8 cellular contexts compared by ENCODE assay signal in genomic region chr7:106736508-106737201, GRCh38.
A peak's percentile ranks its signal among the peaks of the same experiment; 100 is the strongest.
DNase-seq lines count a peak whose midpoint lies in the region; ATAC-seq and TF ChIP-seq lines count a peak whose summit lies in the region.

No MANE protein-coding gene starts in this region.

- in situ Hi-C loops in GM13976 (cut with MboI; ENCODE audit: low sequenced_read_pairs, unreplicated experiment), result loop anchor here (10.0 to 25.0 kb wide), 2 partner anchors 192 to 549 kb away; no protein-coding TSS in a partner anchor

- H3K9me3 Mint-ChIP-seq in nephron progenitor cell, result peaks cover 21% of the 10 kb centered on the region

- DNase-seq in AG10803 (ENCODE audit: low read depth) (peak; percentile 86), GM13976 (ENCODE audit: low spot score) (peak; percentile 41), NCI-H1930 (lab: John Stamatoyannopoulos, UW) (peak; percentile 26 to 43), epithelial cell of esophagus (ENCODE audit: low read depth) (peak; percentile 80), nephron progenitor cell (peak; percentile 8), substantia nigra (lab: John Stamatoyannopoulos, UW) (no peak)
- peak; percentile 24 for DNase-seq in activated CD4-positive, CD25-positive, alpha-beta regulatory T cell treated with anti-CD3 and anti-CD28 coated beads, Interleukin-2, amount 50 U/mL, for 16 hours (ENCODE audit: low read depth, low spot score)

- H3K4me3 ChIP-seq in AG10803 (ENCODE audit: low read length), result peak overlapping the region; percentile 20
- no peak overlapping the region for H3K4me3 ChIP-seq in epithelial cell of esophagus (ENCODE audit: low read length)

- H3K4me3 Mint-ChIP-seq in nephron progenitor cell, result no peak overlapping the region

- peaks cover 4% of the 10 kb centered on the region for H3K27me3 Mint-ChIP-seq in nephron progenitor cell (ENCODE audit: low read depth, poor library complexity)

- TF ChIP-seq CTCF in AG10803 (conservative IDR thresholded peaks at IDR 0.05; ENCODE audit: low read length), result peak; percentile 90
- TF ChIP-seq CTCF in GM13976 (IDR thresholded peaks at IDR 0.05; ENCODE audit: borderline replicate concordance, control extremely low read depth, extremely low read depth, insufficient read depth, missing control alignments), result peak; percentile 62
- TF ChIP-seq CTCF in epithelial cell of esophagus (IDR thresholded peaks at IDR 0.05; ENCODE audit: insufficient read depth, low read depth, low read length, missing control alignments), result peak; percentile 87
- peak; percentile 33 for TF ChIP-seq CTCF in nephron progenitor cell (IDR thresholded peaks at IDR 0.05)

- no peak overlapping the region for H3K27ac Mint-ChIP-seq in nephron progenitor cell

- H3K27ac ChIP-seq in substantia nigra (ENCODE audit: low read depth, low read length, poor library complexity, severe bottlenecking), result no peak overlapping the region

- H3K36me3 Mint-ChIP-seq in nephron progenitor cell (ENCODE audit: low read depth), result peaks cover 9% of the 10 kb centered on the region

- peaks cover 9% of the 10 kb centered on the region for H3K4me1 Mint-ChIP-seq in nephron progenitor cell

- peak; percentile 91 for ATAC-seq in HG02885 (IDR thresholded peaks at IDR 0.05; ENCODE audit: poor library complexity, unreplicated experiment)

Comparison
In these comparisons a context has a peak if more than half of its experiments do, and no peak if none do; other contexts are left out.
1. DNase-seq: peak in AG10803 (single experiment), GM13976 (single experiment), NCI-H1930 (2 of 2), activated CD4-positive, CD25-positive, alpha-beta regulatory T cell treated with anti-CD3 and anti-CD28 coated beads, Interleukin-2, amount 50 U/mL, for 16 hours (single experiment), epithelial cell of esophagus (single experiment) and nephron progenitor cell (single experiment); none in substantia nigra (0 of 49).
2. CTCF ChIP-seq: peak in every context shown above with its lines; median percentile 90 in AG10803; 87 in epithelial cell of esophagus; 62 in GM13976; 33 in nephron progenitor cell.